Comparison of ENCODE assay signal across 1 cellular context in the genomic region with DNA sequence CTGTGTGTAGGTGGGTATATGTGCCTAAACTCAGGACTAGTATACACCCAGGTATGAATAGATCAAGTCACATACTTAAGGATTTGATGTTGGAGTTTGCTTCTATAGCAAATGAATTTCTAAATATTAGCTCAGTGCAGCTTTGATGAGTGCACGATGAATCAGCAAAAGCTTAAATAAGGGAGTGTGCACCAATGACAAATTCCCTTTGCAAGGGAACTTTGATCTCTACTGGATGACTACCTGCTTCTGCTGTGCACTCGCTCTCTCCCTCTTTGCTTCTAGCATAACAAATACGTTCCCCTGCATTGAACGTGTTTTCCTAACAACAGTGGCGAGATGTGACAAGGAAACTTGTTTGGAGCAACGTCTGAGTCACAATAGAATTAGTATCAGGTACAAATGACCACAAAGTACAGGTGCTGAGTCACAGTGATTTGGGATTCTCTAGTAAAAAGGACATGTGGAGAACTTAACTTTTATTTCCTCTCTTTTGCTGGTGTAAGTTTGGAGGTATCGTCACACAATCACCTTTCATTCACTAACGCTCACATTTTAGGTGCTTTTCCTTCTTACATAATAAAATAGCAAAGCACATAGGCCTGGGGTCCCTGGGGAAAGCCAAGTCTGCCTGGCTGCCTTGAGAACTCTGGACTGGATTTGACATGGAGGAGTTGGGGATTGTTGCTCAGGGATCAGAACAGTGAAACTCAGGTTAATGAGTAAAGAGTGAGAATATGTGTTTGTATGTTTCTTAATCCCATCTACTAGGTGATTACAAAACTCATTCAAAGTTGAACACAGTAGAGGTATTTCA.
TF ChIP-seq lines count a peak whose summit lies in the region.

No MANE protein-coding gene starts in this region.

TF ChIP-seq in HepG2, 621 proteins besides CTCF, POLR2A, EP300 and RAD21 (continued from another document and continues in another):
- no peak for TF ChIP-seq PAX8 (CRISPR knock-in tag; IDR thresholded peaks at IDR 0.05; ENCODE audit: borderline replicate concordance)
- TF ChIP-seq TGIF2 (CRISPR knock-in tag; IDR thresholded peaks at IDR 0.05), result peak; percentile 79; the same call in 1 of the 2 replicates
- TF ChIP-seq, protein P1, sequence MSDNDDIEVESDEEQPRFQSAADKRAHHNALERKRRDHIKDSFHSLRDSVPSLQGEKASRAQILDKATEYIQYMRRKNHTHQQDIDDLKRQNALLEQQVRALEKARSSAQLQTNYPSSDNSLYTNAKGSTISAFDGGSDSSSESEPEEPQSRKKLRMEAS (IDR thresholded peaks at IDR 0.05), result peak; percentile 61
- TF ChIP-seq ZNF691 (CRISPR knock-in tag; IDR thresholded peaks at IDR 0.05; ENCODE audit: borderline replicate concordance, low read depth), result peak; percentile 33; the same call in 1 of the 2 replicates
- TF ChIP-seq ZNF549 (CRISPR knock-in tag; IDR thresholded peaks at IDR 0.05), result no peak
- peak; percentile 87 for TF ChIP-seq ZEB1 (IDR thresholded peaks at IDR 0.05; ENCODE audit: insufficient replicate concordance, low read depth)
- no peak for TF ChIP-seq ZBTB8A (CRISPR knock-in tag; IDR thresholded peaks at IDR 0.05; ENCODE audit: borderline replicate concordance, low read depth)
- peak; percentile 91; the same call in 1 of the 2 replicates for TF ChIP-seq ZNF337 (CRISPR knock-in tag; IDR thresholded peaks at IDR 0.05; ENCODE audit: borderline replicate concordance, low read depth)
- TF ChIP-seq KLF6 (CRISPR knock-in tag; IDR thresholded peaks at IDR 0.05), result peak; percentile 66
- no peak for TF ChIP-seq ZNF296 (CRISPR knock-in tag; conservative IDR thresholded peaks at IDR 0.05)
- no peak for TF ChIP-seq ZNF562 (CRISPR knock-in tag; IDR thresholded peaks at IDR 0.05; ENCODE audit: borderline replicate concordance)
- no peak for TF ChIP-seq ZNF484 (CRISPR knock-in tag; IDR thresholded peaks at IDR 0.05; ENCODE audit: borderline replicate concordance, low read depth)
- TF ChIP-seq, protein P2, sequence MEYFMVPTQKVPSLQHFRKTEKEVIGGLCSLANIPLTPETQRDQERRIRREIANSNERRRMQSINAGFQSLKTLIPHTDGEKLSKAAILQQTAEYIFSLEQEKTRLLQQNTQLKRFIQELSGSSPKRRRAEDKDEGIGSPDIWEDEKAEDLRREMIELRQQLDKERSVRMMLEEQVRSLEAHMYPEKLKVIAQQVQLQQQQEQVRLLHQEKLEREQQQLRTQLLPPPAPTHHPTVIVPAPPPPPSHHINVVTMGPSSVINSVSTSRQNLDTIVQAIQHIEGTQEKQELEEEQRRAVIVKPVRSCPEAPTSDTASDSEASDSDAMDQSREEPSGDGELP (IDR thresholded peaks at IDR 0.05; ENCODE audit: borderline replicate concordance, low read depth), result peak; percentile 19; the same call in 1 of the 2 replicates
- TF ChIP-seq ZMYM4 (CRISPR knock-in tag; IDR thresholded peaks at IDR 0.05), result peak; percentile 92
- TF ChIP-seq, protein P3, sequence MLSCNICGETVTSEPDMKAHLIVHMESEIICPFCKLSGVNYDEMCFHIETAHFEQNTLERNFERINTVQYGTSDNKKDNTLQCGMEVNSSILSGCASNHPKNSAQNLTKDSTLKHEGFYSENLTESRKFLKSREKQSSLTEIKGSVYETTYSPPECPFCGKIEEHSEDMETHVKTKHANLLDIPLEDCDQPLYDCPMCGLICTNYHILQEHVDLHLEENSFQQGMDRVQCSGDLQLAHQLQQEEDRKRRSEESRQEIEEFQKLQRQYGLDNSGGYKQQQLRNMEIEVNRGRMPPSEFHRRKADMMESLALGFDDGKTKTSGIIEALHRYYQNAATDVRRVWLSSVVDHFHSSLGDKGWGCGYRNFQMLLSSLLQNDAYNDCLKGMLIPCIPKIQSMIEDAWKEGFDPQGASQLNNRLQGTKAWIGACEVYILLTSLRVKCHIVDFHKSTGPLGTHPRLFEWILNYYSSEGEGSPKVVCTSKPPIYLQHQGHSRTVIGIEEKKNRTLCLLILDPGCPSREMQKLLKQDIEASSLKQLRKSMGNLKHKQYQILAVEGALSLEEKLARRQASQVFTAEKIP (CRISPR knock-in tag; IDR thresholded peaks at IDR 0.05; ENCODE audit: borderline replicate concordance), result no peak
- no peak for TF ChIP-seq ZNF558 (CRISPR knock-in tag; IDR thresholded peaks at IDR 0.05; ENCODE audit: borderline replicate concordance)
- TF ChIP-seq ZNF740 (CRISPR knock-in tag; IDR thresholded peaks at IDR 0.05), result no peak
- TF ChIP-seq ZNF543 (CRISPR knock-in tag; IDR thresholded peaks at IDR 0.05), result peak; percentile 85; the same call in 1 of the 2 replicates
- no peak; the same call in 1 of the 2 replicates for TF ChIP-seq ZNF709 (CRISPR knock-in tag; IDR thresholded peaks at IDR 0.05)
- peak; percentile 24; the same call in 1 of the 2 replicates for TF ChIP-seq ZNF3 (CRISPR knock-in tag; IDR thresholded peaks at IDR 0.05)
- TF ChIP-seq ARID2 (CRISPR knock-in tag; IDR thresholded peaks at IDR 0.05; ENCODE audit: borderline replicate concordance), result no peak
- TF ChIP-seq SIX1 (CRISPR knock-in tag; IDR thresholded peaks at IDR 0.05; ENCODE audit: borderline replicate concordance), result peak; percentile 80
- no peak for TF ChIP-seq SRF (IDR thresholded peaks at IDR 0.05; ENCODE audit: low read depth, low read length)
- TF ChIP-seq GTF2F1 (IDR thresholded peaks at IDR 0.05; ENCODE audit: low read length), result no peak
- TF ChIP-seq ZNF776 (CRISPR knock-in tag; IDR thresholded peaks at IDR 0.05), result no peak
- peak; percentile 69; the same call in 1 of the 2 replicates for TF ChIP-seq MEF2D (CRISPR knock-in tag; IDR thresholded peaks at IDR 0.05)
- TF ChIP-seq TIGD3 (CRISPR knock-in tag; IDR thresholded peaks at IDR 0.05; ENCODE audit: borderline replicate concordance), result no peak
- no peak for TF ChIP-seq ZNF367 (CRISPR knock-in tag; IDR thresholded peaks at IDR 0.05; ENCODE audit: borderline replicate concordance)
- TF ChIP-seq ZFP37 (CRISPR knock-in tag; IDR thresholded peaks at IDR 0.05; ENCODE audit: borderline replicate concordance), result peak; percentile 83; the same call in 1 of the 2 replicates
- TF ChIP-seq, protein P4, sequence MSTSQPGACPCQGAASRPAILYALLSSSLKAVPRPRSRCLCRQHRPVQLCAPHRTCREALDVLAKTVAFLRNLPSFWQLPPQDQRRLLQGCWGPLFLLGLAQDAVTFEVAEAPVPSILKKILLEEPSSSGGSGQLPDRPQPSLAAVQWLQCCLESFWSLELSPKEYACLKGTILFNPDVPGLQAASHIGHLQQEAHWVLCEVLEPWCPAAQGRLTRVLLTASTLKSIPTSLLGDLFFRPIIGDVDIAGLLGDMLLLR (CRISPR knock-in tag; IDR thresholded peaks at IDR 0.05), result no peak
- TF ChIP-seq KMT2A (CRISPR knock-in tag; IDR thresholded peaks at IDR 0.05), result peak; percentile 73
- TF ChIP-seq MYNN (CRISPR knock-in tag; IDR thresholded peaks at IDR 0.05; ENCODE audit: low read depth), result no peak
- TF ChIP-seq NFATC3 (CRISPR knock-in tag; IDR thresholded peaks at IDR 0.05), result peak; percentile 58
- TF ChIP-seq, protein P5, sequence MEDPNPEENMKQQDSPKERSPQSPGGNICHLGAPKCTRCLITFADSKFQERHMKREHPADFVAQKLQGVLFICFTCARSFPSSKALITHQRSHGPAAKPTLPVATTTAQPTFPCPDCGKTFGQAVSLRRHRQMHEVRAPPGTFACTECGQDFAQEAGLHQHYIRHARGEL (CRISPR knock-in tag; IDR thresholded peaks at IDR 0.05), result no peak
- no peak for TF ChIP-seq MTA3 (CRISPR knock-in tag; IDR thresholded peaks at IDR 0.05)
- peak; percentile 72 for TF ChIP-seq PHF8 (CRISPR knock-in tag; IDR thresholded peaks at IDR 0.05)
- no peak for TF ChIP-seq PHB2 (IDR thresholded peaks at IDR 0.05; ENCODE audit: partially characterized antibody)
- TF ChIP-seq ZNF850 (CRISPR knock-in tag; conservative IDR thresholded peaks at IDR 0.05), result no peak
- TF ChIP-seq AHDC1 (CRISPR knock-in tag; IDR thresholded peaks at IDR 0.05; ENCODE audit: borderline replicate concordance), result peak; percentile 92; the same call in 1 of the 2 replicates
- TF ChIP-seq MIXL1 (CRISPR knock-in tag; IDR thresholded peaks at IDR 0.05), result peak; percentile 92
- TF ChIP-seq ZNF331 (CRISPR knock-in tag; IDR thresholded peaks at IDR 0.05), result peak; percentile 77
- no peak; the same call in 1 of the 2 replicates for TF ChIP-seq CHD2 (IDR thresholded peaks at IDR 0.05; ENCODE audit: low read depth, low read length)
- TF ChIP-seq FOXC1 (CRISPR knock-in tag; IDR thresholded peaks at IDR 0.05; ENCODE audit: borderline replicate concordance), result 0 out of 2 replicates have a peak, but pooled peaks have one; percentile 18
- TF ChIP-seq FOSL1 (CRISPR knock-in tag; IDR thresholded peaks at IDR 0.05; ENCODE audit: borderline replicate concordance), result peak; percentile 86
- TF ChIP-seq RFX5 (IDR thresholded peaks at IDR 0.05; ENCODE audit: low read depth, low read length), result peak; percentile 63; the same call in 1 of the 2 replicates
- peak; percentile 94 for TF ChIP-seq SOX5 (CRISPR knock-in tag; IDR thresholded peaks at IDR 0.05; ENCODE audit: borderline replicate concordance)
- TF ChIP-seq ZNF446 (CRISPR knock-in tag; IDR thresholded peaks at IDR 0.05), result no peak
- TF ChIP-seq, protein P6, sequence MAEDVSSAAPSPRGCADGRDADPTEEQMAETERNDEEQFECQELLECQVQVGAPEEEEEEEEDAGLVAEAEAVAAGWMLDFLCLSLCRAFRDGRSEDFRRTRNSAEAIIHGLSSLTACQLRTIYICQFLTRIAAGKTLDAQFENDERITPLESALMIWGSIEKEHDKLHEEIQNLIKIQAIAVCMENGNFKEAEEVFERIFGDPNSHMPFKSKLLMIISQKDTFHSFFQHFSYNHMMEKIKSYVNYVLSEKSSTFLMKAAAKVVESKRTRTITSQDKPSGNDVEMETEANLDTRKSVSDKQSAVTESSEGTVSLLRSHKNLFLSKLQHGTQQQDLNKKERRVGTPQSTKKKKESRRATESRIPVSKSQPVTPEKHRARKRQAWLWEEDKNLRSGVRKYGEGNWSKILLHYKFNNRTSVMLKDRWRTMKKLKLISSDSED (CRISPR knock-in tag; IDR thresholded peaks at IDR 0.05), result no peak
- TF ChIP-seq FUBP1 (CRISPR knock-in tag; IDR thresholded peaks at IDR 0.05; ENCODE audit: borderline replicate concordance), result 0 out of 2 replicates have a peak, but pooled peaks have one; percentile 67
